ENCODE assay signal across 32 cellular contexts in the genomic region with DNA sequence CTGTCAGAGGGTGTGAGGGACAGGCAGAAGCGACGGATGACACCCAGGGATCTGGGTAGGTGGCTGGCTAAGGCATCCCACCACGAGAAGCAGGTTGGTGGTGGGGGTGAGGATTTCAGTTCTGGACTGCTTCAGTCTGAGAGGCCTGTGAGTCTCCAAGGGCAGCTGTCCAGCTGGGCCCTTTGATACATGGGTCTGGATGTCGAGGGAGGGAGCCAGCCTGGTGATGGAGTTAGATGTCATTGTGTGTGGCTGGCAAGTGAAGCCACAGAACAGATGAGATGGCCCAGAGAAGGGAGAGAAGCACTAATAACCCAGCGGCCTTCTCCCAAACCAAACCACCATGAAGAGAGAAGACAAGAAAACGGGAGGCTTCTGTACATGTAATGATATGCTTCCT. TPM values are rescaled to one million over a fixed set of nuclear protein-coding genes. Genes with fewer than 3 reads are reported as not detected.
DNase-seq lines count a peak whose midpoint lies in the region; ATAC-seq and TF ChIP-seq lines count a peak whose summit lies in the region.
"Had no signal": no experiment of that assay in that cellular context is flagged by ENCODE, and none has a peak within 500 bp of the region (broad histone marks: within the 10 kb centered on the region; RNA-seq: fewer than 3 reads in every experiment).

No MANE protein-coding gene starts in this region.

- H3K36me3 Mint-ChIP-seq in neural progenitor cell, result peaks cover 6% of the 10 kb centered on the region

- peaks cover 63% of the 10 kb centered on the region for H4K20me1 ChIP-seq in SK-N-SH (ENCODE audit: insufficient read depth)
- peaks cover 66% of the 10 kb centered on the region for H4K20me1 ChIP-seq in neural progenitor cell (ENCODE audit: low read depth)

- no peak overlapping the region for H3K27ac ChIP-seq in SK-N-SH (ENCODE audit: low read depth in 2 of 2, low read length in 1 of 2)
- no peak overlapping the region for H3K27ac ChIP-seq in neural progenitor cell
- H3K27ac ChIP-seq: 22Rv1, esophagus muscularis mucosa, foreskin keratinocyte, hepatocyte, left ventricle myocardium inferior, PC-9, sigmoid colon, thoracic aorta, uterus had no signal

- no peaks in the 10 kb centered on the region for H3K9me2 ChIP-seq in SK-N-SH

- TF ChIP-seq CTCF in SK-N-SH (IDR thresholded peaks at IDR 0.05), result no peak
- TF ChIP-seq CTCF in neural progenitor cell (IDR thresholded peaks at IDR 0.05), result no peak

- POLR2A ChIA-PET in SK-N-SH (lab: Yijun Ruan, JAX), result no interaction called here

- DNase-seq in SK-N-SH (no peak), head of caudate nucleus (peak; percentile 10 to 89 (median 78)), neural progenitor cell (ENCODE audit: low spot score) (no peak), superior temporal gyrus (ENCODE audit: extremely low spot score) (peak; percentile 88), AML-193 (lab: John Stamatoyannopoulos, UW) (no peak), GM19240 (ENCODE audit: insufficient read length, low spot score) (no peak)
- DNase-seq: activated CD4-positive, alpha-beta T cell treated with anti-CD3 and anti-CD28 coated beads for 4 hours; activated CD8-positive, alpha-beta memory T cell treated with anti-CD3 and anti-CD28 coated beads for 24 hours; CD4-positive, alpha-beta T cell; H9; immature natural killer cell; left ventricle myocardium inferior; NCI-H1092; NCI-H1930; NCI-H526; NK-92 treated with Interleukin-12 subunit alpha and Interleukin-12 subunit beta, amount 100 ng/mL, for 24 hours; PC-9; sigmoid colon; stimulated activated CD4-positive, alpha-beta T cell treated with anti-CD3 and anti-CD28 coated beads, Interleukin-4, amount 100 ng/mL, for 4 hours; uterus had no signal

- peak overlapping the region; percentile 11 for H3K27ac Mint-ChIP-seq in neural progenitor cell
- H3K27ac Mint-ChIP-seq: CD4-positive, alpha-beta T cell; dendritic cell treated with granulocyte-macrophage colony-stimulating factor and Interleukin-4, amounts not matched to agents 40 ng/mL and 50 ng/mL, for 4 days; mesothelial cell of epicardium; nephron; stimulated activated memory B cell treated with anti-CD40 and anti-IgM and Interleukin-4, amounts not matched to agents 10 μg/mL and 1 μg/mL and 100 μg/mL, for 72 hours had no signal

- H3F3A ChIP-seq in SK-N-SH (replicated peaks; ENCODE audit: insufficient read depth), result no peaks in the 10 kb centered on the region
- peaks cover 4% of the 10 kb centered on the region for H3F3A ChIP-seq in neural progenitor cell (ENCODE audit: low read depth)

- ATAC-seq in SK-N-SH treated with all-trans-retinoic acid at 6 μM for 48 hours (no peak), GM18868 (IDR thresholded peaks at IDR 0.05; ENCODE audit: unreplicated experiment) (no peak)
- ATAC-seq: foreskin keratinocyte; Right ventricle myocardium inferior; stimulated activated memory B cell treated with anti-CD40 and anti-IgM and Interleukin-4, amounts not matched to agents 10 μg/mL and 1 μg/mL and 100 μg/mL, for 72 hours had no signal

- no peak for TF ChIP-seq RAD21 in SK-N-SH (IDR thresholded peaks at IDR 0.05; ENCODE audit: low read length)

- H3K4me1 ChIP-seq in SK-N-SH (ENCODE audit: control insufficient read depth in 1 of 2, insufficient read depth in 2 of 2, low read depth in 1 of 2, low read length in 1 of 2), result peaks cover 0 to 11% of the 10 kb centered on the region in 2 experiments; a peak in 1 of 4 replicates
- H3K4me1 ChIP-seq in neural progenitor cell, result peaks cover 3% of the 10 kb centered on the region
- H3K4me1 ChIP-seq: uterus had no signal

- intact Hi-C loops in head of caudate nucleus (cut with DNase I), result no loop called here

- peaks cover 4% of the 10 kb centered on the region for H3K27me3 Mint-ChIP-seq in neural progenitor cell (ENCODE audit: insufficient read depth, low read depth)
- H3K27me3 Mint-ChIP-seq: CD4-positive, alpha-beta T cell; dendritic cell treated with granulocyte-macrophage colony-stimulating factor and Interleukin-4, amounts not matched to agents 40 ng/mL and 50 ng/mL, for 4 days; stimulated activated memory B cell treated with anti-CD40 and anti-IgM and Interleukin-4, amounts not matched to agents 10 μg/mL and 1 μg/mL and 100 μg/mL, for 72 hours had no signal

- H3K9ac ChIP-seq in SK-N-SH (no peak overlapping the region), neural progenitor cell (no peak overlapping the region)

- H3K4me3 ChIP-seq in SK-N-SH (ENCODE audit: low read depth in 2 of 2, low read length in 1 of 2) (no peak overlapping the region), neural progenitor cell (no peak overlapping the region)
- H3K4me3 ChIP-seq: esophagus muscularis mucosa, hepatocyte, left ventricle myocardium inferior, PC-9, sigmoid colon, thoracic aorta, uterus had no signal

- H3K4me2 ChIP-seq in SK-N-SH, result 0 out of 2 replicates have a peak overlapping the region, but pooled peaks have one; percentile 8
- no peak overlapping the region for H3K4me2 ChIP-seq in neural progenitor cell
- H3K4me2 ChIP-seq: hepatocyte, PC-9 had no signal

- CTCF ChIA-PET in SK-N-SH (lab: Yijun Ruan, JAX), result interaction anchor here (1.3 kb wide), 1 partner anchor 307 kb away, joined by 3 read pairs; no protein-coding TSS in a partner anchor

- H3K9me3 ChIP-seq in SK-N-SH (no peaks in the 10 kb centered on the region), neural progenitor cell (ENCODE audit: low read depth) (no peaks in the 10 kb centered on the region)
- H3K9me3 ChIP-seq: esophagus muscularis mucosa, left ventricle myocardium inferior, sigmoid colon, thoracic aorta, uterus had no signal

- 95% methylated on average over 6 of the region's 6 CpGs for WGBS in SK-N-SH (ENCODE audit: low lambda C conversion rate)

- H3K79me2 ChIP-seq in SK-N-SH (ENCODE audit: insufficient read depth) (peaks cover 67% of the 10 kb centered on the region), neural progenitor cell (ENCODE audit: low read depth) (peaks cover 34% of the 10 kb centered on the region)

- H3K4me1 Mint-ChIP-seq in neural progenitor cell, result no peaks in the 10 kb centered on the region
- H3K4me1 Mint-ChIP-seq: mesothelial cell of epicardium had no signal

- H3K27me3 ChIP-seq in SK-N-SH (ENCODE audit: insufficient read depth), result no peaks in the 10 kb centered on the region
- H3K27me3 ChIP-seq in neural progenitor cell, result no peaks in the 10 kb centered on the region
- H3K27me3 ChIP-seq: esophagus muscularis mucosa, foreskin keratinocyte, hepatocyte, sigmoid colon, uterus had no signal

- H3K4me3 Mint-ChIP-seq in neural progenitor cell, result no peak overlapping the region
- H3K4me3 Mint-ChIP-seq: CD4-positive, alpha-beta T cell; dendritic cell treated with granulocyte-macrophage colony-stimulating factor and Interleukin-4, amounts not matched to agents 40 ng/mL and 50 ng/mL, for 4 days; H9; immature natural killer cell; mesothelial cell of epicardium; nephron; stimulated activated memory B cell treated with anti-CD40 and anti-IgM and Interleukin-4, amounts not matched to agents 10 μg/mL and 1 μg/mL and 100 μg/mL, for 72 hours had no signal

- TF ChIP-seq EP300 in SK-N-SH (IDR thresholded peaks at IDR 0.05; ENCODE audit: borderline replicate concordance in 1 of 2, low read depth in 1 of 2, low read length in 1 of 2), result no peak

- H3K36me3 ChIP-seq in SK-N-SH (replicated peaks in 1 of 2; ENCODE audit: control insufficient read depth in 1 of 2, insufficient read depth in 2 of 2, low read length in 1 of 2), result peaks cover 0 to 24% of the 10 kb centered on the region in 2 experiments
- no peaks in the 10 kb centered on the region for H3K36me3 ChIP-seq in neural progenitor cell
- H3K36me3 ChIP-seq: uterus had no signal

- no peaks in the 10 kb centered on the region for H3K9me3 Mint-ChIP-seq in neural progenitor cell
- H3K9me3 Mint-ChIP-seq: CD4-positive, alpha-beta T cell; dendritic cell treated with granulocyte-macrophage colony-stimulating factor and Interleukin-4, amounts not matched to agents 40 ng/mL and 50 ng/mL, for 4 days; H9; immature natural killer cell; mesothelial cell of epicardium; nephron; stimulated activated memory B cell treated with anti-CD40 and anti-IgM and Interleukin-4, amounts not matched to agents 10 μg/mL and 1 μg/mL and 100 μg/mL, for 72 hours had no signal

- no peak overlapping the region for H2AFZ ChIP-seq in SK-N-SH (ENCODE audit: low read depth)
- no peak overlapping the region for H2AFZ ChIP-seq in neural progenitor cell (replicated peaks)
- H2AFZ ChIP-seq: hepatocyte, PC-9 had no signal

TF ChIP-seq in SK-N-SH, 30 proteins besides CTCF, POLR2A, EP300 and RAD21 (continues in another document):
- TF ChIP-seq POLR2AphosphoS5 (IDR thresholded peaks at IDR 0.05; ENCODE audit: low read depth, low read length) (no peak), RXRA (IDR thresholded peaks at IDR 0.05; ENCODE audit: borderline replicate concordance, low read depth) (no peak), TCF12 (IDR thresholded peaks at IDR 0.05) (no peak), NFIC (IDR thresholded peaks at IDR 0.05; ENCODE audit: borderline replicate concordance) (no peak)
- TF ChIP-seq, protein P1, sequence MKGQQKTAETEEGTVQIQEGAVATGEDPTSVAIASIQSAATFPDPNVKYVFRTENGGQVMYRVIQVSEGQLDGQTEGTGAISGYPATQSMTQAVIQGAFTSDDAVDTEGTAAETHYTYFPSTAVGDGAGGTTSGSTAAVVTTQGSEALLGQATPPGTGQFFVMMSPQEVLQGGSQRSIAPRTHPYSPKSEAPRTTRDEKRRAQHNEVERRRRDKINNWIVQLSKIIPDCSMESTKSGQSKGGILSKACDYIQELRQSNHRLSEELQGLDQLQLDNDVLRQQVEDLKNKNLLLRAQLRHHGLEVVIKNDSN (IDR thresholded peaks at IDR 0.05; ENCODE audit: borderline replicate concordance, low read depth), result no peak

TF ChIP-seq in SK-N-SH treated with all-trans-retinoic acid at 6 μM for 48 hours, 23 proteins besides CTCF, POLR2A, EP300 and RAD21 (continues in another document):
- TF ChIP-seq PPARA (CRISPR knock-in tag; IDR thresholded peaks at IDR 0.05; ENCODE audit: borderline replicate concordance) (no peak), SNAI2 (CRISPR knock-in tag; IDR thresholded peaks at IDR 0.05) (no peak), CSDC2 (CRISPR knock-in tag; IDR thresholded peaks at IDR 0.05) (no peak), ESRRG (CRISPR knock-in tag; IDR thresholded peaks at IDR 0.05) (no peak), ZFP3 (CRISPR knock-in tag; IDR thresholded peaks at IDR 0.05) (no peak), ARNTL (CRISPR knock-in tag; IDR thresholded peaks at IDR 0.05; ENCODE audit: borderline replicate concordance, low read depth) (no peak), ZNF8 (CRISPR knock-in tag; IDR thresholded peaks at IDR 0.05) (no peak)

RNA-seq across cellular contexts. Expression of a gene that starts 11.1 kb away (rescaled TPM):
- polyA plus RNA-seq in SK-N-SH (2012; rRNA removed), result 35.0 and 38.2 TPM in 2 replicates
- 27.6 and 33.7 TPM in 2 replicates for polyA plus RNA-seq in SK-N-SH (2012; cell fraction: cytosol; rRNA removed)
- 26.2 and 26.9 TPM in 2 replicates for polyA plus RNA-seq in SK-N-SH (2012; cell fraction: nucleus; rRNA removed)
- total RNA-seq in neural progenitor cell (ENCODE audit: low replicate concordance), result 15.1 and 25.1 TPM in 2 replicates

Comparison
In these comparisons a context has a peak if more than half of its experiments do, and no peak if none do; other contexts are left out.
1. DNase-seq: peak in head of caudate nucleus (42 of 42) and superior temporal gyrus (single experiment); none in SK-N-SH (single experiment), neural progenitor cell (single experiment), AML-193 (0 of 2) and GM19240 (single experiment).